In the genomic region with DNA sequence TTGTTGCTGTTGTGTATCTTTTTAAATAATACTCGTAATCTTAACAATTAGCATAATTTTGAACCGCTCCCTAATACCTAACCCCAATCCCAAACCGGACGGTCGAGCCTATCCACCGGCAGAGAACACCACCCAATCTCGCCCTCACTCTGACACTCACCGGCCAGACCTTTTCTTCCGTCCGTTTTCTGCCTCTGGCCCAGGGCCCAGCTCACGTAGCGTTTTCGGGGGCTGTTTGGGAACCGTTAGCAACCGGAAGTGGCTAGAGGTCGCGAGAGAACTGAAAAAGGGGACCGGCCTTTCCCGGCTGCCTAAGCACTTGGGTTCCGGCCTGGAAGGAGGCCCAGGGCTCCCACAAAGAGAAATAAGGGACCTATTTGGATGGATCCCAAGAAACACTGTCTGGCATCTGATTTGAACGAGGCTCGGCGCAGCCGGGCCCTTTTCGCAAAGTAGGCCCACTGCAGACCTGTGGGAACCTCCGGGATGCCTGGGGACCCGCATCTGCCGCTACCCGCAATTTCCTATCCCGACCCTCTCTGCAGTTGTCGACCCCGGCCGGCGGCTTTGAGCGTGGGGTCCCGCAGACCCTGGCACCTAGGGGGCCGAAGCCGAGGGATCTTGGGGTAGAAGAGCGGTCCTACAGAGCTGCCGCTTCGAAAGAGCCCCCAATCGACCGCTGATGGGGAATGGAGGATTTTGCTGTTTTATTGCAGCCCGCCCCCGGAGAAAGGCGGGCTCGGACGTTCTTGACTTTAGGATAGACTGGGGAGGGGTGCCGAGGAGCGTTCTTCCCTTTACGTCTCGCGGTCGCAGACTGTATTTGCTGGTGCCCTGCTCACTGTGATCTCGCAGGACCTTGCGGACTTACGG, we compare ENCODE assay signal across 8 cellular contexts. TPM values are rescaled to one million over a fixed set of nuclear protein-coding genes. Genes with fewer than 3 reads are reported as not detected.
A peak's percentile ranks its signal among the peaks of the same experiment; 100 is the strongest.
DNase-seq lines count a peak whose midpoint lies in the region; ATAC-seq and TF ChIP-seq lines count a peak whose summit lies in the region.

No MANE protein-coding gene starts in this region.

- TF ChIP-seq CTCF in natural killer cell (IDR thresholded peaks at IDR 0.05) = no peak

- intact Hi-C loops in natural killer cell (cut with micrococcal nuclease) = loop anchor here (1.0 to 5.0 kb wide), 5 partner anchors 13 to 220 kb away; a partner anchor contains a TSS

- H4K20me1 ChIP-seq in Karpas-422 (ENCODE audit: insufficient read depth, low read depth, low read length) = no peaks in the 10 kb centered on the region

- no peaks in the 10 kb centered on the region for H3K27me3 Mint-ChIP-seq in natural killer cell (ENCODE audit: low read depth in 2 of 2)

- no peaks in the 10 kb centered on the region for H3K9me2 ChIP-seq in Karpas-422 (replicated peaks; ENCODE audit: insufficient read depth, low read length)

- peak overlapping the region; percentile 97 for H3K4me3 Mint-ChIP-seq in natural killer cell

- no peaks in the 10 kb centered on the region for H3K9me3 ChIP-seq in Karpas-422 (ENCODE audit: low read length)

- peak; percentile 57 for ATAC-seq in GM21825 (IDR thresholded peaks at IDR 0.05; ENCODE audit: unreplicated experiment)
- peak; percentile 62 to 77 (median 75) for ATAC-seq in natural killer cell

- H3K27ac ChIP-seq in Karpas-422 (ENCODE audit: low read length) = peak overlapping the region; percentile 84

- DNase-seq in DMS79 treated with DMSO at 0.1 percent for 48 hours (lab: John Stamatoyannopoulos, UW) (peak; percentile 90), Karpas-422 (peak; percentile 97), RPMI8226 (peak; percentile 99), fibroblast of peridontal ligament (ENCODE audit: extremely low read depth) (peak; percentile 97), natural killer cell (peak; percentile 75)
- DNase-seq in activated T-helper 9 cell treated with anti-CD3 and anti-CD28 coated beads, Interleukin-2, amount 50 U/mL, for 16 hours (ENCODE audit: low read depth) = peak; percentile 65
- peak; percentile 39 to 70 (median 59) for DNase-seq in stimulated activated naive CD4-positive, alpha-beta T cell (lab: John Stamatoyannopoulos, UW)

- no peaks in the 10 kb centered on the region for H3K27me3 ChIP-seq in Karpas-422 (ENCODE audit: low read length)

- peak overlapping the region; percentile 99 to 100 for H3K27ac Mint-ChIP-seq in natural killer cell

- peak overlapping the region; percentile 85 for H3K9ac ChIP-seq in Karpas-422 (ENCODE audit: low read length)

- H3K9me3 Mint-ChIP-seq in natural killer cell = no peaks in the 10 kb centered on the region

- H3K4me3 ChIP-seq in Karpas-422 (ENCODE audit: low read length) = peak overlapping the region; percentile 89

- H3K79me2 ChIP-seq in Karpas-422 (ENCODE audit: low read length) = peaks cover 63% of the 10 kb centered on the region

- H3K4me1 Mint-ChIP-seq in natural killer cell = peaks cover 64 to 75% of the 10 kb centered on the region in 2 donors

- H3K36me3 ChIP-seq in Karpas-422 (ENCODE audit: insufficient read depth, low read length) = peaks cover 5% of the 10 kb centered on the region; the same call in 1 of the 2 replicates

- H2AFZ ChIP-seq in Karpas-422 (ENCODE audit: low read length) = peak overlapping the region; percentile 92

- H3K4me1 ChIP-seq in Karpas-422 (ENCODE audit: low read length) = peaks cover 51% of the 10 kb centered on the region

- peak overlapping the region; percentile 82 for H3K4me2 ChIP-seq in Karpas-422 (ENCODE audit: low read depth, low read length, poor library complexity, severe bottlenecking)

- no peaks in the 10 kb centered on the region for H3K36me3 Mint-ChIP-seq in natural killer cell

RNA-seq across cellular contexts. Expression of a gene that starts 4.9 kb away (rescaled TPM):
- total RNA-seq in Karpas-422 (2014; rRNA removed; shearing (Covaris generic); ENCODE audit: low replicate concordance) = 30.0 and 48.9 TPM in 2 replicates
- total RNA-seq in natural killer cell = 10 to 100 TPM; 38.0 to 42.5 (median 39.2) TPM

RNA-seq across cellular contexts. Expression of a gene that starts 12.4 kb away (rescaled TPM):
- 4.8 and 5.9 TPM in 2 replicates for total RNA-seq in Karpas-422 (2014; rRNA removed; shearing (Covaris generic); ENCODE audit: low replicate concordance)
- total RNA-seq in natural killer cell = 1 to 10 TPM; 7.7 to 9.1 (median 7.8) TPM

RNA-seq across cellular contexts. Expression of a gene that starts 56.5 kb away (rescaled TPM):
- 0.26 and 1.6 TPM in 2 replicates for total RNA-seq in Karpas-422 (2014; rRNA removed; shearing (Covaris generic); ENCODE audit: low replicate concordance)
- total RNA-seq in natural killer cell = 1 to 10 TPM in 1 of 3 donors, under 1 TPM in 2; 0.61 to 2.2 (median 0.85) TPM

Comparison
In these comparisons a context has a peak if more than half of its experiments do, and no peak if none do; other contexts are left out.
1. Peak in every context shown above with its lines: DNase-seq, ATAC-seq, H3K4me3 ChIP-seq and H3K27ac ChIP-seq.